Comparison of ENCODE assay signal across 18 cellular contexts in the genomic region with DNA sequence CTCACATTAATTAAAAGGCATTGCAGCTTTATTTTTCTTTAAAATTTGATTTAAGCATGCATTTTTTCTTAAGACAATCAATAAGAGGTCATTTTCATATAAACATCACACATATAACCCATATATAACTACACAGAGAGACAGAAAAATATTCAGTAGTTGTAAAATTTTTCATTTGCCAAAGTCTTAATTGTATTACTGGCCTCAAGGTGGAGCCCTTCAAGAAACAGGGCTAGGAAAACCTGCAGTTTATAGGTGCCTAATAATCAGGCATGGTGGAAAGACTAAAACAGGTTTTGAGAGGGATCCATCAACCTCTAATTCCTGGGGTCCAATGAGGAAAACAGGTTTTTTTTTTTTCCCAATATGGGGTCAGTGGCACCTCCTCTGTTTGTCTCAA.
"Had no signal": no experiment of that assay in that cellular context is flagged by ENCODE, and none has a peak within 500 bp of the region (broad histone marks: within the 10 kb centered on the region; RNA-seq: fewer than 3 reads in every experiment).

No MANE protein-coding gene starts in this region.

- H3K4me1 Mint-ChIP-seq: activated CD4-positive, alpha-beta T cell treated with anti-CD3 and anti-CD28 coated beads for 36 hours; activated naive CD8-positive, alpha-beta T cell treated with anti-CD3 and anti-CD28 coated beads, Interleukin-2, amount 50 U/mL, for 24 hours; nephron had no signal

- H3K36me3 ChIP-seq: ascending aorta, colonic mucosa, prostate gland, spleen, transverse colon had no signal

- H3K4me3 ChIP-seq: ascending aorta, colonic mucosa, prostate gland, spleen, transverse colon had no signal

- H3K27me3 ChIP-seq: ascending aorta, colonic mucosa, spleen, transverse colon had no signal

- H3K27ac Mint-ChIP-seq: activated CD4-positive, alpha-beta T cell treated with anti-CD3 and anti-CD28 coated beads for 36 hours; activated CD8-positive, alpha-beta T cell treated with anti-CD3 and anti-CD28 coated beads, Interleukin-2, amount 10 ng/mL, durations not matched to agents 7 days and 5 days; activated naive CD8-positive, alpha-beta T cell treated with anti-CD3 and anti-CD28 coated beads, Interleukin-2, amount 50 U/mL, for 24 hours; nephron had no signal

- H3K27ac ChIP-seq: ascending aorta, colonic mucosa, prostate gland, spleen, transverse colon, VCaP had no signal

- H3K4me1 ChIP-seq: ascending aorta, colonic mucosa, prostate gland, spleen, transverse colon had no signal

- H3K4me3 Mint-ChIP-seq: activated CD4-positive, alpha-beta T cell treated with anti-CD3 and anti-CD28 coated beads for 36 hours; activated CD8-positive, alpha-beta T cell treated with anti-CD3 and anti-CD28 coated beads, Interleukin-2, amount 10 ng/mL, durations not matched to agents 7 days and 5 days; activated naive CD8-positive, alpha-beta T cell treated with anti-CD3 and anti-CD28 coated beads, Interleukin-2, amount 50 U/mL, for 24 hours; nephron had no signal

- ATAC-seq: activated CD4-positive, alpha-beta T cell treated with anti-CD3 and anti-CD28 coated beads for 36 hours; activated CD8-positive, alpha-beta T cell treated with anti-CD3 and anti-CD28 coated beads, Interleukin-2, amount 10 ng/mL, durations not matched to agents 7 days and 5 days; activated naive CD8-positive, alpha-beta T cell treated with anti-CD3 and anti-CD28 coated beads, Interleukin-2, amount 50 U/mL, for 24 hours; left ventricle myocardium superior; sciatic nerve had no signal

- H3K9me3 ChIP-seq: colonic mucosa, prostate gland had no signal

- DNase-seq: activated CD4-positive, alpha-beta T cell treated with anti-CD3 and anti-CD28 coated beads for 36 hours; activated CD8-positive, alpha-beta memory T cell treated with anti-CD3 and anti-CD28 coated beads, Interleukin-2, amount 50 U/mL, for 48 hours; activated CD8-positive, alpha-beta T cell treated with anti-CD3 and anti-CD28 coated beads, Interleukin-2, amount 10 ng/mL, durations not matched to agents 7 days and 5 days; activated naive CD8-positive, alpha-beta T cell treated with anti-CD3 and anti-CD28 coated beads, Interleukin-2, amount 50 U/mL, for 24 hours; colonic mucosa; effector CD4-positive, alpha-beta T cell; left ventricle myocardium superior; mesendoderm; spleen; stimulated activated CD4-positive, alpha-beta T cell treated with anti-CD3 and anti-CD28 coated beads, Interleukin-2, amount 100 ng/mL, for 24 hours; stimulated activated naive CD4-positive, alpha-beta T cell; substantia nigra; transverse colon had no signal

- H3K27me3 Mint-ChIP-seq: activated CD4-positive, alpha-beta T cell treated with anti-CD3 and anti-CD28 coated beads for 36 hours; activated naive CD8-positive, alpha-beta T cell treated with anti-CD3 and anti-CD28 coated beads, Interleukin-2, amount 50 U/mL, for 24 hours had no signal
